Comparison of ENCODE assay signal across 14 cellular contexts in genomic region chr15:100537326-100537725, GRCh38. TPM values are rescaled to one million over a fixed set of nuclear protein-coding genes. Genes with fewer than 3 reads are reported as not detected.
A peak's percentile ranks its signal among the peaks of the same experiment; 100 is the strongest.
DNase-seq lines count a peak whose midpoint lies in the region; ATAC-seq and TF ChIP-seq lines count a peak whose summit lies in the region.
"Had no signal": no experiment of that assay in that cellular context is flagged by ENCODE, and none has a peak within 500 bp of the region (broad histone marks: within the 10 kb centered on the region; RNA-seq: fewer than 3 reads in every experiment).

No MANE protein-coding gene starts in this region.

- intact Hi-C loops in spleen (cut with DNase I; ENCODE audit: low total_unique reads), result no loop called here

- no peak for TF ChIP-seq POLR2A in spleen (IDR thresholded peaks at IDR 0.05)

- H3K27me3 Mint-ChIP-seq in type B pancreatic cell (peaks cover 10% of the 10 kb centered on the region), nephron progenitor cell (ENCODE audit: low read depth, poor library complexity) (peaks cover 13% of the 10 kb centered on the region)
- H3K27me3 Mint-ChIP-seq: activated CD4-positive, alpha-beta memory T cell treated with anti-CD3 and anti-CD28 coated beads for 36 hours; activated naive CD4-positive, alpha-beta T cell treated with anti-CD3 and anti-CD28 coated beads, Interleukin-2, amount 50 U/mL, for 24 hours had no signal

- H3K9me3 Mint-ChIP-seq in type B pancreatic cell, result no peaks in the 10 kb centered on the region
- peaks cover 11% of the 10 kb centered on the region for H3K9me3 Mint-ChIP-seq in nephron progenitor cell
- H3K9me3 Mint-ChIP-seq: activated naive CD4-positive, alpha-beta T cell treated with anti-CD3 and anti-CD28 coated beads, Interleukin-2, amount 50 U/mL, for 24 hours had no signal

- ATAC-seq in GM19043 (IDR thresholded peaks at IDR 0.05; ENCODE audit: low read depth, unreplicated experiment) (peak; percentile 59), HG03139 (IDR thresholded peaks at IDR 0.05; ENCODE audit: unreplicated experiment) (peak; percentile 78)

- no peak for TF ChIP-seq CTCF in spleen (IDR thresholded peaks at IDR 0.05 in 8 of 11, conservative IDR thresholded peaks at IDR 0.05 in 3 of 11)
- TF ChIP-seq CTCF in type B pancreatic cell (conservative IDR thresholded peaks at IDR 0.05), result no peak
- no peak for TF ChIP-seq CTCF in nephron progenitor cell (IDR thresholded peaks at IDR 0.05)

- WGBS in spleen, 5 donors, result 19 to 43% (median 25%) methylated on average over 2 of the region's 2 CpGs

- no peak overlapping the region for H3K4me3 Mint-ChIP-seq in type B pancreatic cell
- no peak overlapping the region for H3K4me3 Mint-ChIP-seq in nephron progenitor cell
- H3K4me3 Mint-ChIP-seq: activated CD4-positive, alpha-beta memory T cell treated with anti-CD3 and anti-CD28 coated beads for 36 hours; activated naive CD4-positive, alpha-beta T cell treated with anti-CD3 and anti-CD28 coated beads, Interleukin-2, amount 50 U/mL, for 24 hours; nephron had no signal

- no peak overlapping the region for H3K4me3 ChIP-seq in spleen
- H3K4me3 ChIP-seq: SJSA1 had no signal

- H3K36me3 Mint-ChIP-seq in type B pancreatic cell (no peaks in the 10 kb centered on the region), nephron progenitor cell (ENCODE audit: low read depth) (no peaks in the 10 kb centered on the region)

- H3K9me3 ChIP-seq in spleen, result peaks cover 0 to 14% (median 12%) of the 10 kb centered on the region in 8 donors
- H3K9me3 ChIP-seq: SJSA1 had no signal

- peaks cover 0 to 16% (median 0%) of the 10 kb centered on the region in 7 donors for H3K27me3 ChIP-seq in spleen (replicated peaks in 1 of 7)
- H3K27me3 ChIP-seq: SJSA1 had no signal

- H3K27ac Mint-ChIP-seq in type B pancreatic cell, result no peak overlapping the region
- H3K27ac Mint-ChIP-seq in nephron progenitor cell, result no peak overlapping the region
- H3K27ac Mint-ChIP-seq: activated CD4-positive, alpha-beta memory T cell treated with anti-CD3 and anti-CD28 coated beads for 36 hours; activated naive CD4-positive, alpha-beta T cell treated with anti-CD3 and anti-CD28 coated beads, Interleukin-2, amount 50 U/mL, for 24 hours; nephron had no signal

- H3K4me1 ChIP-seq in spleen, result peaks cover 0 to 17% (median 6%) of the 10 kb centered on the region in 6 donors
- H3K4me1 ChIP-seq: SJSA1 had no signal

- peak; percentile 15 for DNase-seq in SIG-M5 (lab: John Stamatoyannopoulos, UW)
- DNase-seq in spleen, result no peak
- DNase-seq in activated CD4-positive, alpha-beta T cell treated with anti-CD3 and anti-CD28 coated beads, Interleukin-2, amount 50 U/mL, for 4 hours, result no peak
- DNase-seq in type B pancreatic cell (ENCODE audit: extremely low spot score, unreplicated experiment), result no peak
- DNase-seq in nephron progenitor cell, result no peak
- DNase-seq: activated CD4-positive, alpha-beta memory T cell treated with anti-CD3 and anti-CD28 coated beads for 36 hours; NCI-H226; stimulated activated CD4-positive, alpha-beta T cell treated with anti-CD3 and anti-CD28 coated beads, Interleukin-12 subunit alpha, Interleukin-12 subunit beta, amount 100 ng/mL, for 4 hours had no signal

- no peaks in the 10 kb centered on the region for H3K36me3 ChIP-seq in spleen
- H3K36me3 ChIP-seq: SJSA1 had no signal

- no peaks in the 10 kb centered on the region for H3K4me1 Mint-ChIP-seq in type B pancreatic cell (ENCODE audit: unreplicated experiment)
- no peaks in the 10 kb centered on the region for H3K4me1 Mint-ChIP-seq in nephron progenitor cell
- H3K4me1 Mint-ChIP-seq: nephron had no signal

- peak overlapping the region in 7 of 8 donors; percentile 39 to 80 (median 60) for H3K27ac ChIP-seq in spleen
- H3K27ac ChIP-seq: SJSA1 had no signal

RNA-seq across cellular contexts. Expression of gene CERS3, which starts 8.6 kb away (rescaled TPM):
- under 1 TPM in 3 of 7 donors, not detected in 4; 0.37 to 0.41 (median 0.40) TPM for total RNA-seq in spleen
- polyA plus RNA-seq in spleen, result under 1 TPM; 0.04 to 0.09 (median 0.06) TPM
- total RNA-seq in type B pancreatic cell (ENCODE audit: low replicate concordance), result 4.6 and 11.2 TPM in 2 replicates
- total RNA-seq: kidney epithelial cell, SJSA1 had no signal
